In the genomic region with DNA sequence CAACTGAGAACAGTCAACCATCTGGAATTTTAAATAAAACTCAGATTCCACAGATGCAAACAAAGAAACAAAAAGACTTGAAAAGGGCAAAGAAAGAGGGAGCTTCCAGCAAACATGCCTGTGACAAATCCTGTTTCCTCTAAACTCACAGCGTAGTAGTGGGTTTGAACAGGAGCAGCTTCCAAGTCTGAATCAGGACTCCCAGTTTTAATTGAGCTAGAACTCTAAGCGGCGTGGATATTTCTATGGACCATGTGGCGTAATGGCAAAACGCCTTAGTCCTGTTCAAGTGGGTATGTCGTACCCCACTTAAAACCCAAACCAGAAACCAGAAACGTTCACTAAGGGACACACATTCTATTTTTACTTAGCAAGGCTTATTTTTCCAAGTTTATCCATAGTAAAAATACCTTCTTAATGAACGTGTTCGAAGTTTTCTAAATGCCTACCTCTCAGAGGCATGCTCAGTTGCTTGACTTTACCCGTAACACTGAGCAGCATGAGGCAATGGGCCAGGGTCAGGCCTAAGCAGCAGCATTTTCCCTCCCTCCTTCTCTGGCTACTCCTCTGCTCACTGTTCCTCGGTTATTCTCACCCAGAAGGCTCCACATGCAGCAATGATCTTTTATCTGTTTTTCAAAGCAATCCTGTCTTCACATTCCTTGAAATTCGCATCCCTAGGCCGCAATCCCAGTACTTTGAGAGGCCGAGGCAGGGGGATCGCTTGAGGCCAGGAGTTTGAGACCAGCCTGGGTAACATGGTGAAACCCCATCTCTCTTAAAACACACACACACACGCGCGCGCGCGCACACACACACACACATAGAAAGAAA, we compare ENCODE assay signal across 8 cellular contexts.
DNase-seq lines count a peak whose midpoint lies in the region; ATAC-seq, FAIRE-seq and TF ChIP-seq lines count a peak whose summit lies in the region.

No MANE protein-coding gene starts in this region.

- peaks cover 62% of the 10 kb centered on the region for H3K4me1 ChIP-seq in lower lobe of right lung

- peaks cover 86% of the 10 kb centered on the region for H3K4me1 Mint-ChIP-seq in activated T-cell treated with anti-CD3 and anti-CD28 coated beads, Interleukin-2, amount 50 U/mL, for 24 hours (ENCODE audit: low read depth)
- H3K4me1 Mint-ChIP-seq in activated T-cell treated with anti-CD3 and anti-CD28 coated beads, Interleukin-2, amount 50 U/mL, for 4 hours (ENCODE audit: low read depth), result peaks cover 77% of the 10 kb centered on the region
- H3K4me1 Mint-ChIP-seq in type B pancreatic cell (ENCODE audit: unreplicated experiment), result peaks cover 40% of the 10 kb centered on the region

- H3K36me3 Mint-ChIP-seq in activated T-cell treated with anti-CD3 and anti-CD28 coated beads, Interleukin-2, amount 50 U/mL, for 24 hours (ENCODE audit: low read depth), result peaks cover 91% of the 10 kb centered on the region
- H3K36me3 Mint-ChIP-seq in activated T-cell treated with anti-CD3 and anti-CD28 coated beads, Interleukin-2, amount 50 U/mL, for 4 hours (ENCODE audit: insufficient read depth), result peaks cover 38% of the 10 kb centered on the region
- peaks cover 10% of the 10 kb centered on the region for H3K36me3 Mint-ChIP-seq in type B pancreatic cell

- H3K4me3 ChIP-seq in lower lobe of right lung, result no peak overlapping the region

- TF ChIP-seq CTCF in lower lobe of right lung (IDR thresholded peaks at IDR 0.05) (no peak), type B pancreatic cell (conservative IDR thresholded peaks at IDR 0.05) (no peak)

- no peak for TF ChIP-seq POLR2A in GM12892 (IDR thresholded peaks at IDR 0.05; ENCODE audit: low read depth, low read length)

- H3K36me3 ChIP-seq in lower lobe of right lung, result peaks cover 7% of the 10 kb centered on the region

- no peak overlapping the region for H3K4me3 Mint-ChIP-seq in activated T-cell treated with anti-CD3 and anti-CD28 coated beads, Interleukin-2, amount 50 U/mL, for 24 hours
- H3K4me3 Mint-ChIP-seq in activated T-cell treated with anti-CD3 and anti-CD28 coated beads, Interleukin-2, amount 50 U/mL, for 4 hours, result no peak overlapping the region
- no peak overlapping the region for H3K4me3 Mint-ChIP-seq in type B pancreatic cell

- H3K9me3 ChIP-seq in lower lobe of right lung, result no peaks in the 10 kb centered on the region

- H3K27ac Mint-ChIP-seq in activated T-cell treated with anti-CD3 and anti-CD28 coated beads, Interleukin-2, amount 50 U/mL, for 24 hours, result peak overlapping the region; percentile 97
- H3K27ac Mint-ChIP-seq in type B pancreatic cell, result peak overlapping the region; percentile 70

- FAIRE-seq in GM12892 (lab: Jason Lieb, UNC), result no peak

- intact Hi-C loops in lower lobe of right lung (cut with DNase I), result no loop called here

- no peak for ATAC-seq in activated T-cell treated with anti-CD3 and anti-CD28 coated beads, Interleukin-2, amount 50 U/mL, for 4 hours
- ATAC-seq in lower lobe of right lung (no peak), HG03460 (IDR thresholded peaks at IDR 0.05; ENCODE audit: unreplicated experiment) (no peak)

- no peaks in the 10 kb centered on the region for H3K27me3 ChIP-seq in lower lobe of right lung (ENCODE audit: low read depth)

- H3K27me3 Mint-ChIP-seq in activated T-cell treated with anti-CD3 and anti-CD28 coated beads, Interleukin-2, amount 50 U/mL, for 24 hours, result no peaks in the 10 kb centered on the region
- H3K27me3 Mint-ChIP-seq in activated T-cell treated with anti-CD3 and anti-CD28 coated beads, Interleukin-2, amount 50 U/mL, for 4 hours (ENCODE audit: low read depth), result no peaks in the 10 kb centered on the region
- H3K27me3 Mint-ChIP-seq in type B pancreatic cell, result no peaks in the 10 kb centered on the region

- H3K9me3 Mint-ChIP-seq in activated T-cell treated with anti-CD3 and anti-CD28 coated beads, Interleukin-2, amount 50 U/mL, for 24 hours, result no peaks in the 10 kb centered on the region
- H3K9me3 Mint-ChIP-seq in activated T-cell treated with anti-CD3 and anti-CD28 coated beads, Interleukin-2, amount 50 U/mL, for 4 hours, result no peaks in the 10 kb centered on the region
- H3K9me3 Mint-ChIP-seq in type B pancreatic cell, result no peaks in the 10 kb centered on the region

- peak; percentile 20 for DNase-seq in activated T-cell treated with anti-CD3 and anti-CD28 coated beads, Interleukin-2, amount 50 U/mL, for 24 hours
- DNase-seq in activated T-cell treated with anti-CD3 and anti-CD28 coated beads, Interleukin-2, amount 50 U/mL, for 4 hours, result no peak
- peak in 1 of 61 donors; percentile 7 for DNase-seq in caudate nucleus (lab: John Stamatoyannopoulos, UW)
- DNase-seq in lower lobe of right lung, result no peak
- no peak for DNase-seq in type B pancreatic cell (ENCODE audit: extremely low spot score, unreplicated experiment)
- DNase-seq in GM12892 (ENCODE audit: insufficient read length), result no peak
- no peak for DNase-seq in activated gamma-delta T cell (lab: John Stamatoyannopoulos, UW)

- H3K27ac ChIP-seq in caudate nucleus (ENCODE audit: low read depth, low read length), result peak overlapping the region; percentile 92
- peak overlapping the region; percentile 91 for H3K27ac ChIP-seq in lower lobe of right lung
